In genomic region chr6:63663147-63663877, GRCh38 we compare ENCODE assay signal across 10 cellular contexts. TPM values are rescaled to one million over a fixed set of nuclear protein-coding genes. Genes with fewer than 3 reads are reported as not detected.
DNase-seq lines count a peak whose midpoint lies in the region; ATAC-seq and TF ChIP-seq lines count a peak whose summit lies in the region.
"Had no signal": no experiment of that assay in that cellular context is flagged by ENCODE, and none has a peak within 500 bp of the region (broad histone marks: within the 10 kb centered on the region; RNA-seq: fewer than 3 reads in every experiment).

No MANE protein-coding gene starts in this region.

- ATAC-seq in gastrocnemius medialis = peak; percentile 93 to 98
- no peak for ATAC-seq in HG02885 (IDR thresholded peaks at IDR 0.05; ENCODE audit: poor library complexity, unreplicated experiment)
- no peak for ATAC-seq in GM21423 (IDR thresholded peaks at IDR 0.05; ENCODE audit: unreplicated experiment)

- no peak for TF ChIP-seq POLR2A in gastrocnemius medialis (IDR thresholded peaks at IDR 0.05)

- no peaks in the 10 kb centered on the region for H3K27me3 ChIP-seq in gastrocnemius medialis

- intact Hi-C loops in gastrocnemius medialis (cut with DNase I; ENCODE audit: low total_unique reads) = no loop called here

- H3K4me1 ChIP-seq in gastrocnemius medialis = peaks cover 43 to 85% of the 10 kb centered on the region in 2 donors

- no peaks in the 10 kb centered on the region for H3K9me3 ChIP-seq in gastrocnemius medialis
- H3K9me3 ChIP-seq: lower lobe of right lung had no signal

- H3K36me3 ChIP-seq in gastrocnemius medialis = no peaks in the 10 kb centered on the region
- H3K36me3 ChIP-seq: lower lobe of right lung had no signal

- in situ Hi-C loops in gastrocnemius medialis (cut with MboI; ENCODE audit: low sequenced_read_pairs in 4 of 4) = no loop called here

- DNase-seq in GM04503 (ENCODE audit: low read depth) (peak; percentile 35), RKO (ENCODE audit: low spot score) (peak; percentile 68), fibroblast of mammary gland (ENCODE audit: low read depth) (peak; percentile 84), gastrocnemius medialis (no peak), epidermal melanocyte (ENCODE audit: insufficient read length, low spot score) (no peak), NCI-H526 (lab: John Stamatoyannopoulos, UW) (no peak)
- DNase-seq: lower lobe of right lung, NCI-H2029 treated with DMSO at 0.1 percent for 48 hours had no signal

- no peak overlapping the region for H3K4me3 ChIP-seq in fibroblast of mammary gland (ENCODE audit: control insufficient read depth, low read depth, low read length)
- peak overlapping the region in 2 of 4 donors; percentile 9 to 11 for H3K4me3 ChIP-seq in gastrocnemius medialis
- H3K4me3 ChIP-seq: lower lobe of right lung had no signal

- TF ChIP-seq CTCF in fibroblast of mammary gland (conservative IDR thresholded peaks at IDR 0.05; ENCODE audit: control insufficient read depth, insufficient read depth, low read depth, low read length) (no peak), gastrocnemius medialis (IDR thresholded peaks at IDR 0.05 in 4 of 5, conservative IDR thresholded peaks at IDR 0.05 in 1 of 5) (no peak)

- peak overlapping the region; percentile 57 to 77 (median 70) for H3K27ac ChIP-seq in gastrocnemius medialis
- H3K27ac ChIP-seq: lower lobe of right lung had no signal

RNA-seq across cellular contexts. Expression of gene PHF3, which starts 27.7 kb away (rescaled TPM):
- 10 to 100 TPM; 49.4 to 73.1 (median 61.9) TPM for total RNA-seq in gastrocnemius medialis

Comparison
In these comparisons a context has a peak if more than half of its experiments do, and no peak if none do; other contexts are left out.
1. DNase-seq: peak in GM04503 (single experiment), RKO (single experiment) and fibroblast of mammary gland (single experiment); none in gastrocnemius medialis (0 of 2), epidermal melanocyte (single experiment) and NCI-H526 (0 of 2).
2. ATAC-seq: peak in gastrocnemius medialis (2 of 2); none in HG02885 (single experiment) and GM21423 (single experiment).